7 cellular contexts compared by ENCODE assay signal in the genomic region with DNA sequence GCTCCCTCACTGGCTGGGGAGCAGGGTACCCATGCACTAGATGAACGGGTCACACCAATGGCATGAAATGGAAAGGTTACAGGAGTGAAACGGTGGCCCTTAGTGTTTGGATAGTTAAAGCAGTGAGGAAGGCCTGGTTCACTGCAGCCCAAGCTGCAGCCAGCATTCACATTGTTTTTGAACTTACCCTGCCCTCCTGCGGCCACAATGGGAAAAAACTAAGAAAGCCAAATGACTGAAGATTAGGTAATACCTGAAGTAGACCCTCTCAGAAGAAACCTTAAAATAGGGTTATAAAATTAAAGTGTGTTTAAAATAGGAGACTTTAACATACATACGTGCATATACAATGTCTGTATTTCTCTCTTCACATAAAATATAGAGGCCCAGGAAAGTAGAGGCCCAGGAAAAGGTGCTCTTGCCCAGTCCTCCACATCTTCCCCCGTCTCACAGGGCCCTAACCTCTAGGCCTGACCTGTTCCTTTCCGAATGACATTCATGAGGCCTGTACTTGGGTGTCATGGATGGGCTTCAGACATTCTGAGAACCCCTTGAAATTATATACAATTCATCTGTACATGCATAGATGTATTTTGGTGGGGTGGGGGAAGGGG. TPM values are rescaled to one million over a fixed set of nuclear protein-coding genes. Genes with fewer than 3 reads are reported as not detected.
DNase-seq lines count a peak whose midpoint lies in the region; ATAC-seq, FAIRE-seq and TF ChIP-seq lines count a peak whose summit lies in the region.

No MANE protein-coding gene starts in this region.

- H3K9ac ChIP-seq in keratinocyte (ENCODE audit: control insufficient read depth, extremely low read depth, insufficient read depth, low read length), result no peak overlapping the region

- H3K4me1 ChIP-seq in keratinocyte (ENCODE audit: control insufficient read depth, extremely low read depth, insufficient read depth, low read length), result peaks cover 4% of the 10 kb centered on the region

- H4K20me1 ChIP-seq in keratinocyte (ENCODE audit: control insufficient read depth, extremely low read depth, insufficient read depth, low read length), result no peaks in the 10 kb centered on the region

- dilution Hi-C loops in keratinocyte (cut with MboI; ENCODE audit: extremely low pct_ligation_motif_present, low sequenced_read_pairs), result no loop called here

- peak; percentile 67 for FAIRE-seq in keratinocyte (lab: Jason Lieb, UNC)

- no peaks in the 10 kb centered on the region for H3K36me3 ChIP-seq in WERI-Rb-1
- no peaks in the 10 kb centered on the region for H3K36me3 ChIP-seq in keratinocyte (ENCODE audit: control insufficient read depth in 2 of 2, extremely low read depth in 1 of 2, insufficient read depth in 2 of 2, low read length in 2 of 2)

- H3K27ac ChIP-seq in WERI-Rb-1 (peak overlapping the region; percentile 45), caudate nucleus (ENCODE audit: low read depth, low read length) (no peak overlapping the region), keratinocyte (ENCODE audit: control insufficient read depth, insufficient read depth, low read length) (no peak overlapping the region)

- H3K9me3 ChIP-seq in WERI-Rb-1 (ENCODE audit: severe bottlenecking), result no peaks in the 10 kb centered on the region
- H3K9me3 ChIP-seq in keratinocyte (ENCODE audit: control insufficient read depth, low read depth, low read length), result no peaks in the 10 kb centered on the region

- H3K4me3 ChIP-seq in WERI-Rb-1 (ENCODE audit: low read depth, low read length), result no peak overlapping the region
- no peak overlapping the region for H3K4me3 ChIP-seq in keratinocyte (ENCODE audit: control insufficient read depth in 2 of 3, extremely low read depth in 1 of 3, insufficient read depth in 2 of 3, low read depth in 1 of 3, low read length in 3 of 3)

- H3K27me3 ChIP-seq in WERI-Rb-1 (ENCODE audit: insufficient read depth, low read depth, severe bottlenecking) (no peaks in the 10 kb centered on the region), keratinocyte (ENCODE audit: control insufficient read depth, extremely low read depth, insufficient read depth, low read length) (peaks cover 7% of the 10 kb centered on the region)

- peak; percentile 68 for ATAC-seq in HG02981 (IDR thresholded peaks at IDR 0.05; ENCODE audit: unreplicated experiment)

- H3K79me2 ChIP-seq in keratinocyte (ENCODE audit: control insufficient read depth, insufficient read depth, low read length), result no peaks in the 10 kb centered on the region

- DNase-seq in GM13977 (ENCODE audit: low spot score) (peak; percentile 72), NCI-H2196 (lab: John Stamatoyannopoulos, UW; ENCODE audit: unreplicated experiment) (peak; percentile 38), WERI-Rb-1 (peak; percentile 81), caudate nucleus (lab: John Stamatoyannopoulos, UW) (peak in 42 of 61 donors; percentile 2 to 69 (median 22)), keratinocyte (ENCODE audit: low read depth, low spot score) (no peak)
- DNase-seq in stimulated activated CD4-positive, alpha-beta T cell treated with anti-CD3 and anti-CD28 coated beads, Interleukin-2, amount 100 ng/mL, for 4 hours (ENCODE audit: low read depth), result peak; percentile 32

- TF ChIP-seq CTCF in GM13977 (IDR thresholded peaks at IDR 0.05; ENCODE audit: extremely low read depth, insufficient read depth, missing control alignments) (peak; percentile 80), WERI-Rb-1 (IDR thresholded peaks at IDR 0.05; ENCODE audit: low read depth, low read length) (peak; percentile 77), keratinocyte (optimal IDR thresholded peaks at IDR 0.05 in 1 of 3, IDR thresholded peaks at IDR 0.05 in 1 of 3, conservative IDR thresholded peaks at IDR 0.05 in 1 of 3; ENCODE audit: extremely low read depth in 1 of 3, insufficient read depth in 2 of 3, low read length in 3 of 3) (peak; percentile 61 to 79 (median 68))

- no peak overlapping the region for H3K4me2 ChIP-seq in keratinocyte (ENCODE audit: control insufficient read depth, extremely low read depth, insufficient read depth, low read depth, low read length)

- H3K9me1 ChIP-seq in keratinocyte (ENCODE audit: control insufficient read depth, extremely low read depth, insufficient read depth, low read length), result no peaks in the 10 kb centered on the region

- in situ Hi-C loops in GM13977 (cut with MboI; ENCODE audit: low pct_unique_long_range_greater_than_20kb, low sequenced_read_pairs, unreplicated experiment), result loop anchor here (25.0 kb wide), 1 partner anchor 100 kb away; the partner anchor contains the start of genes CCDC142, LBX2 and TTC31

- no peak overlapping the region for H2AFZ ChIP-seq in keratinocyte (ENCODE audit: control insufficient read depth, low read length)

RNA-seq across cellular contexts. Expression of gene DOK1, which starts 33.3 kb away (rescaled TPM):
- polyA plus RNA-seq in keratinocyte, result 0.97 to 2.0 TPM (median 0.99 TPM) in 3 replicates
- polyA plus RNA-seq in keratinocyte (2011; ENCODE audit: low read depth), result not detected
- 0.69 and 1.5 TPM in 2 replicates for polyA plus RNA-seq in keratinocyte (2011; cell fraction: cytosol; rRNA removed)
- polyA plus RNA-seq in keratinocyte (2011; cell fraction: nucleus; rRNA removed), result 1.3 and 2.4 TPM in 2 replicates
- 0.31 and 2.7 TPM in 2 replicates for polyA plus RNA-seq in keratinocyte (2012; ENCODE audit: low replicate concordance)
- polyA minus RNA-seq in keratinocyte, result 0.58 to 4.0 TPM (median 0.63 TPM) in 3 replicates
- polyA minus RNA-seq in keratinocyte (2011; cell fraction: cytosol; rRNA and poly(A)+ RNA removed), result 4.2 TPM
- 1.3 and 1.5 TPM in 2 replicates for polyA minus RNA-seq in keratinocyte (2011; cell fraction: nucleus; rRNA and poly(A)+ RNA removed)

RNA-seq across cellular contexts. Expression of gene LOXL3, which starts 34.0 kb away (rescaled TPM):
- polyA plus RNA-seq in keratinocyte, result 0.21 to 0.57 TPM (median 0.26 TPM) in 3 replicates
- polyA plus RNA-seq in keratinocyte (2011; ENCODE audit: low read depth), result not detected
- 0.08 and 0.16 TPM in 2 replicates for polyA plus RNA-seq in keratinocyte (2011; cell fraction: cytosol; rRNA removed)
- 0.19 and 0.24 TPM in 2 replicates for polyA plus RNA-seq in keratinocyte (2011; cell fraction: nucleus; rRNA removed)
- polyA plus RNA-seq in keratinocyte (2012; ENCODE audit: low replicate concordance), result 0.21 and 0.48 TPM in 2 replicates
- polyA minus RNA-seq in keratinocyte, result 0.20 to 1.2 TPM (median 0.22 TPM) in 3 replicates
- not detected for polyA minus RNA-seq in keratinocyte (2011; cell fraction: cytosol; rRNA and poly(A)+ RNA removed)
- polyA minus RNA-seq in keratinocyte (2011; cell fraction: nucleus; rRNA and poly(A)+ RNA removed), result not detected in 2 replicates

RNA-seq across cellular contexts. Expression of gene HTRA2, which starts 58.0 kb away (rescaled TPM):
- polyA plus RNA-seq in keratinocyte, result 25.5 to 30.8 TPM (median 27.8 TPM) in 3 replicates
- polyA plus RNA-seq in keratinocyte (2011; ENCODE audit: low read depth), result 9.8 TPM
- polyA plus RNA-seq in keratinocyte (2011; cell fraction: cytosol; rRNA removed), result 22.1 and 24.5 TPM in 2 replicates
- 41.7 and 47.6 TPM in 2 replicates for polyA plus RNA-seq in keratinocyte (2011; cell fraction: nucleus; rRNA removed)
- polyA plus RNA-seq in keratinocyte (2012; ENCODE audit: low replicate concordance), result 24.8 and 27.4 TPM in 2 replicates
- 25.3 to 46.8 TPM (median 32.1 TPM) in 3 replicates for polyA minus RNA-seq in keratinocyte
- polyA minus RNA-seq in keratinocyte (2011; cell fraction: cytosol; rRNA and poly(A)+ RNA removed), result 17.6 TPM
- polyA minus RNA-seq in keratinocyte (2011; cell fraction: nucleus; rRNA and poly(A)+ RNA removed), result 16.9 and 17.5 TPM in 2 replicates

RNA-seq across cellular contexts. Expression of gene AUP1, which starts 58.3 kb away (rescaled TPM):
- polyA plus RNA-seq in keratinocyte, result 94.9 to 141 TPM (median 114 TPM) in 3 replicates
- 67.0 TPM for polyA plus RNA-seq in keratinocyte (2011; ENCODE audit: low read depth)
- polyA plus RNA-seq in keratinocyte (2011; cell fraction: cytosol; rRNA removed), result 80.9 and 85.3 TPM in 2 replicates
- 290 and 315 TPM in 2 replicates for polyA plus RNA-seq in keratinocyte (2011; cell fraction: nucleus; rRNA removed)
- polyA plus RNA-seq in keratinocyte (2012; ENCODE audit: low replicate concordance), result 91.4 and 132 TPM in 2 replicates
- 95.5 to 104 TPM (median 98.0 TPM) in 3 replicates for polyA minus RNA-seq in keratinocyte
- 87.1 TPM for polyA minus RNA-seq in keratinocyte (2011; cell fraction: cytosol; rRNA and poly(A)+ RNA removed)
- polyA minus RNA-seq in keratinocyte (2011; cell fraction: nucleus; rRNA and poly(A)+ RNA removed), result 54.7 and 60.1 TPM in 2 replicates
